In the genomic region with DNA sequence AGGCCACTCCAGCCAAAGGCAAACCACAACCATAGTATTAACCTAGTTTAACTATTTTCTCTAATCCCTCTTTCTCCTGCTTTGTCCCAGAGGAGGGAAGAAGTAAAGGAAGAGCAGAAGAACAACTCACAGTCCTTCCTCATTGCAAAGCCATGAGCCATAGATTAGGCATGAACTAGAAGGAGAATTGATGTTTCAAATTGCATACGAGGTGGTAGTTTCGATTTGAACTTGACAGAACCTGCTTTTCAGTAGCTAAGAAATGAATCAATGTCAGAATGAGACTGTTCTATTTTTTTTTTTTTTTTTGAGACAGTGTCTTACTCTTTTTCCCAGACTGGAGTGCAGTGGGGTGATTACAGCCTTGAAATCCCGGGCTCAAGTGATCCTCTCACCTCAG, we compare ENCODE assay signal across 21 cellular contexts. TPM values are rescaled to one million over a fixed set of nuclear protein-coding genes. Genes with fewer than 3 reads are reported as not detected.
"Had no signal": no experiment of that assay in that cellular context is flagged by ENCODE, and none has a peak within 500 bp of the region (broad histone marks: within the 10 kb centered on the region; RNA-seq: fewer than 3 reads in every experiment).

No MANE protein-coding gene starts in this region.

- H3K9ac ChIP-seq: parathyroid adenoma had no signal

- H3K27ac ChIP-seq: cardiac muscle cell, colonic mucosa, parathyroid adenoma, tibial artery, uterus had no signal

- H3K4me1 ChIP-seq: colonic mucosa, parathyroid adenoma, tibial artery, uterus had no signal

- H3K27me3 ChIP-seq: cardiac muscle cell, colonic mucosa, tibial artery, uterus had no signal

- H3K36me3 ChIP-seq: cardiac muscle cell, colonic mucosa, tibial artery, uterus had no signal

- H3K79me2 ChIP-seq: parathyroid adenoma had no signal

- H3K9me3 ChIP-seq: colonic mucosa, tibial artery, uterus had no signal

- FAIRE-seq: astrocyte had no signal

- H3K4me3 ChIP-seq: cardiac muscle cell, colonic mucosa, lung, tibial artery, uterus had no signal

- H2AFZ ChIP-seq: parathyroid adenoma had no signal

- ATAC-seq: activated CD4-positive, alpha-beta T cell treated with anti-CD3 and anti-CD28 coated beads for 36 hours; activated CD8-positive, alpha-beta memory T cell treated with anti-CD3 and anti-CD28 coated beads, Interleukin-2, amount 10 ng/mL, durations not matched to agents 7 days and 5 days; T-helper 17 cell had no signal

- DNase-seq: activated CD4-positive, alpha-beta memory T cell treated with anti-CD3 and anti-CD28 coated beads for 36 hours; activated CD4-positive, alpha-beta T cell treated with anti-CD3 and anti-CD28 coated beads for 36 hours; activated CD8-positive, alpha-beta memory T cell treated with anti-CD3 and anti-CD28 coated beads, Interleukin-2, amount 10 ng/mL, durations not matched to agents 7 days and 5 days; activated naive CD4-positive, alpha-beta T cell treated with anti-CD3 and anti-CD28 coated beads, Interleukin-2, amount 10 ng/mL, durations not matched to agents 7 days and 5 days; activated T-cell treated with anti-CD3 and anti-CD28 coated beads, Interleukin-2, amount 50 U/mL, for 1 hour; colonic mucosa; foreskin melanocyte; stimulated activated CD4-positive, alpha-beta T cell treated with anti-CD3 and anti-CD28 coated beads, Interleukin-15, amount 100 ng/mL, for 24 hours; stimulated activated CD4-positive, alpha-beta T cell treated with anti-CD3 and anti-CD28 coated beads, Interleukin-4, amount 100 ng/mL, for 1 hour; stimulated activated naive CD4-positive, alpha-beta T cell; T-helper 17 cell; tibial artery; uterus had no signal

RNA-seq across cellular contexts. Expression of a gene that starts 48.3 kb away (rescaled TPM):
- total RNA-seq: activated CD4-positive, alpha-beta memory T cell treated with anti-CD3 and anti-CD28 coated beads for 36 hours; activated CD4-positive, alpha-beta T cell treated with anti-CD3 and anti-CD28 coated beads for 36 hours; activated CD8-positive, alpha-beta memory T cell treated with anti-CD3 and anti-CD28 coated beads, Interleukin-2, amount 10 ng/mL, durations not matched to agents 7 days and 5 days; activated T-helper 2 cell treated with anti-CD3 and anti-CD28 coated beads, Interferon-gamma antibody, Interleukin-2, Interleukin-4, amounts not matched to agents 10 μg/mL and 5 μg/mL and 100 μg/mL, durations not matched to agents 14 hours and 24 hours and 36 hours; astrocyte; cardiac muscle cell; colonic mucosa; lung; skeletal muscle tissue; subcutaneous adipose tissue; T-helper 17 cell had no signal
- polyA plus RNA-seq: adipose tissue, cardiac muscle cell, lung had no signal
